ENCODE assay signal across 13 cellular contexts in genomic region chr6:46010771-46011170, GRCh38. TPM values are rescaled to one million over a fixed set of nuclear protein-coding genes. Genes with fewer than 3 reads are reported as not detected.
A peak's percentile ranks its signal among the peaks of the same experiment; 100 is the strongest.
DNase-seq lines count a peak whose midpoint lies in the region; ATAC-seq, FAIRE-seq and TF ChIP-seq lines count a peak whose summit lies in the region.
"Had no signal": no experiment of that assay in that cellular context is flagged by ENCODE, and none has a peak within 500 bp of the region (broad histone marks: within the 10 kb centered on the region; RNA-seq: fewer than 3 reads in every experiment).

No MANE protein-coding gene starts in this region.

- peaks cover 37% of the 10 kb centered on the region for H3K4me1 Mint-ChIP-seq in central memory CD8-positive, alpha-beta T cell

- no peak for TF ChIP-seq POLR2A in suprapubic skin (IDR thresholded peaks at IDR 0.05)

- H3K4me2 ChIP-seq in OCI-LY3 (ENCODE audit: low read length) = peak overlapping the region; percentile 62

- peak overlapping the region; percentile 35 for H3K27ac ChIP-seq in OCI-LY3 (ENCODE audit: low read length)
- peak overlapping the region; percentile 92 to 95 for H3K27ac ChIP-seq in small intestine (ENCODE audit: low read depth in 1 of 2, low read length in 1 of 2)
- H3K27ac ChIP-seq in suprapubic skin = no peak overlapping the region
- H3K27ac ChIP-seq: 22Rv1 had no signal

- no peak for TF ChIP-seq CTCF in OCI-LY3 (IDR thresholded peaks at IDR 0.05; ENCODE audit: low read depth, low read length)
- TF ChIP-seq CTCF in suprapubic skin (IDR thresholded peaks at IDR 0.05) = no peak

- H3K9me3 Mint-ChIP-seq in central memory CD8-positive, alpha-beta T cell = no peaks in the 10 kb centered on the region

- no peaks in the 10 kb centered on the region for H3K27me3 Mint-ChIP-seq in central memory CD8-positive, alpha-beta T cell

- H3K4me3 Mint-ChIP-seq in central memory CD8-positive, alpha-beta T cell = peak overlapping the region; percentile 71

- H3K9me3 ChIP-seq in OCI-LY3 (ENCODE audit: insufficient read depth, low read length) (no peaks in the 10 kb centered on the region), small intestine (ENCODE audit: control insufficient read depth, low read depth) (no peaks in the 10 kb centered on the region), suprapubic skin (no peaks in the 10 kb centered on the region)

- peak overlapping the region; percentile 81; the same call in 1 of the 2 replicates for H2AFZ ChIP-seq in OCI-LY3 (ENCODE audit: low read depth, low read length)

- peak overlapping the region; percentile 31 for H3K4me3 ChIP-seq in OCI-LY3 (ENCODE audit: low read length)
- no peak overlapping the region for H3K4me3 ChIP-seq in small intestine (ENCODE audit: low read depth in 1 of 2, low read length in 2 of 2)
- no peak overlapping the region for H3K4me3 ChIP-seq in suprapubic skin

- H3K79me2 ChIP-seq in OCI-LY3 (ENCODE audit: low read length) = no peaks in the 10 kb centered on the region

- peaks cover 31% of the 10 kb centered on the region for H3K4me1 ChIP-seq in OCI-LY3 (ENCODE audit: low read length)
- H3K4me1 ChIP-seq in small intestine (ENCODE audit: control insufficient read depth in 2 of 2, insufficient read depth in 1 of 2, low read depth in 1 of 2, low read length in 1 of 2) = peaks cover 11 to 18% of the 10 kb centered on the region in 2 donors
- H3K4me1 ChIP-seq in suprapubic skin = peaks cover 15% of the 10 kb centered on the region

- peaks cover 8% of the 10 kb centered on the region for H3K36me3 Mint-ChIP-seq in central memory CD8-positive, alpha-beta T cell (ENCODE audit: insufficient read depth)

- DNase-seq in NK-92 treated with Interleukin-12 subunit alpha and Interleukin-12 subunit beta, amount 100 ng/mL, for 24 hours (lab: John Stamatoyannopoulos, UW) = peak; percentile 22
- DNase-seq in NK-92 (lab: John Stamatoyannopoulos, UW; ENCODE audit: unreplicated experiment) = no peak
- DNase-seq in central memory CD8-positive, alpha-beta T cell (ENCODE audit: low spot score in 2 of 2) = no peak
- DNase-seq in small intestine = no peak
- DNase-seq in suprapubic skin (ENCODE audit: low spot score in 2 of 2) = no peak
- no peak for DNase-seq in NCI-H1105 (lab: John Stamatoyannopoulos, UW)
- DNase-seq: DMS153, NCI-H446 treated with DMSO at 0.1 percent for 48 hours had no signal

- peak overlapping the region; percentile 85 for H3K27ac Mint-ChIP-seq in central memory CD8-positive, alpha-beta T cell (ENCODE audit: low read depth)

- H3K27me3 ChIP-seq in OCI-LY3 (ENCODE audit: low read depth, low read length) = peaks cover 12% of the 10 kb centered on the region
- peaks cover 0 to 1% of the 10 kb centered on the region in 2 donors for H3K27me3 ChIP-seq in small intestine (ENCODE audit: control insufficient read depth in 2 of 2, insufficient read depth in 2 of 2, low read length in 2 of 2)
- H3K27me3 ChIP-seq in suprapubic skin = peaks cover 9% of the 10 kb centered on the region

- no peak for ATAC-seq in central memory CD8-positive, alpha-beta T cell (replicated peaks; ENCODE audit: extremely low read depth, poor library complexity, severe bottlenecking)
- ATAC-seq in GM18517 (IDR thresholded peaks at IDR 0.05; ENCODE audit: unreplicated experiment) = no peak
- ATAC-seq: sciatic nerve, SK-N-SH treated with all-trans-retinoic acid at 6 μM for 48 hours had no signal

- TF ChIP-seq EP300 in suprapubic skin (IDR thresholded peaks at IDR 0.05) = no peak

- H4K20me1 ChIP-seq in OCI-LY3 (ENCODE audit: insufficient read depth, low read length) = no peaks in the 10 kb centered on the region

- 65 to 76% (median 76%) methylated on average over 5 of the region's 5 CpGs for WGBS in small intestine, 3 donors
- 80% methylated on average over 5 of the region's 5 CpGs for WGBS in suprapubic skin

- H3K36me3 ChIP-seq in OCI-LY3 (replicated peaks; ENCODE audit: low read depth, low read length) = no peaks in the 10 kb centered on the region
- no peaks in the 10 kb centered on the region for H3K36me3 ChIP-seq in small intestine (ENCODE audit: control insufficient read depth in 2 of 2, insufficient read depth in 2 of 2, low read length in 2 of 2)
- H3K36me3 ChIP-seq in suprapubic skin = no peaks in the 10 kb centered on the region

- no peak overlapping the region; the same call in 1 of the 2 replicates for H3K9ac ChIP-seq in OCI-LY3 (ENCODE audit: low read length)

- FAIRE-seq in small intestine (lab: Jason Lieb, UNC) = no peak

RNA-seq across cellular contexts. Expression of gene CLIC5, which starts 4.9 kb away (rescaled TPM):
- 10 to 100 TPM in 2 of 3 donors, 1 to 10 TPM in 1; 9.3 to 24.0 (median 19.5) TPM for polyA plus RNA-seq in small intestine
- 1 to 10 TPM in 3 of 4 donors, under 1 TPM in 1; 0.45 to 2.6 (median 1.6) TPM for total RNA-seq in suprapubic skin
